30 cellular contexts compared by ENCODE assay signal in genomic region chr18:37315935-37316334, GRCh38.
"Had no signal": no experiment of that assay in that cellular context is flagged by ENCODE, and none has a peak within 500 bp of the region (broad histone marks: within the 10 kb centered on the region; RNA-seq: fewer than 3 reads in every experiment).

No MANE protein-coding gene starts in this region.

- H3K36me3 ChIP-seq: adrenal gland, brain microvascular endothelial cell, breast epithelium had no signal

- DNase-seq: activated B cell treated with CpG ODN at 0.5 μM for 24 hours; activated CD4-positive, alpha-beta memory T cell treated with anti-CD3 and anti-CD28 coated beads for 36 hours; activated CD4-positive, alpha-beta T cell treated with anti-CD3 and anti-CD28 coated beads for 4 hours; activated CD4-positive, alpha-beta T cell treated with anti-CD3 and anti-CD28 coated beads, Interleukin-2, amount 10 ng/mL, durations not matched to agents 24 days and 14 days; activated CD4-positive, alpha-beta T cell treated with anti-CD3 and anti-CD28 coated beads, Interleukin-2, amount 50 U/mL, for 1 hour; activated CD4-positive, alpha-beta T cell treated with anti-CD3 and anti-CD28 coated beads, Interleukin-2, amount 50 U/mL, for 4 hours; activated CD4-positive, CD25-positive, alpha-beta regulatory T cell treated with anti-CD3 and anti-CD28 coated beads, Interleukin-2, amount 50 U/mL, for 72 hours; activated CD8-positive, alpha-beta memory T cell treated with anti-CD3 and anti-CD28 coated beads, Interleukin-2, amount 50 U/mL, for 4 hours; activated CD8-positive, alpha-beta T cell treated with anti-CD3 and anti-CD28 coated beads for 36 hours; activated effector memory CD4-positive, alpha-beta T cell treated with anti-CD3 and anti-CD28 coated beads, Interleukin-2, amount 50 U/mL, for 16 hours; activated gamma-delta T cell treated with Interleukin-2 at 50 U/mL for 16 hours; activated naive CD4-positive, alpha-beta T cell treated with anti-CD3 and anti-CD28 coated beads for 36 hours; activated naive CD4-positive, alpha-beta T cell treated with anti-CD3 and anti-CD28 coated beads, Interleukin-2, amount 50 U/mL, for 16 hours; activated naive CD8-positive, alpha-beta T cell treated with anti-CD3 and anti-CD28 coated beads for 36 hours; activated T-cell treated with anti-CD3 and anti-CD28 coated beads for 4 hours; activated T-cell treated with anti-CD3 and anti-CD28 coated beads, Interleukin-2, amount 50 U/mL, for 1 hour; activated T-cell treated with anti-CD3 and anti-CD28 coated beads, Interleukin-2, amount 50 U/mL, for 4 hours; activated T-cell treated with anti-CD3 and anti-CD28 coated beads, Interleukin-2, amount 50 U/mL, for 72 hours; adrenal gland; amniotic stem cell; aorta; body of pancreas; brain microvascular endothelial cell; central memory CD4-positive, alpha-beta T cell; T-helper 2 cell; T-helper 9 cell had no signal

- H3K9me3 ChIP-seq: adrenal gland, body of pancreas, breast epithelium had no signal

- H3K27ac ChIP-seq: adrenal gland, body of pancreas, brain microvascular endothelial cell, breast epithelium, VCaP had no signal

- H3K4me1 ChIP-seq: adrenal gland, body of pancreas, breast epithelium had no signal

- ATAC-seq: activated CD8-positive, alpha-beta T cell treated with anti-CD3 and anti-CD28 coated beads for 36 hours; activated naive CD4-positive, alpha-beta T cell treated with anti-CD3 and anti-CD28 coated beads, Interleukin-2, amount 50 U/mL, for 72 hours; activated T-cell treated with anti-CD3 and anti-CD28 coated beads, Interleukin-2, amount 50 U/mL, for 4 hours; activated T-cell treated with anti-CD3 and anti-CD28 coated beads, Interleukin-2, amount 50 U/mL, for 72 hours; activated T-helper 17 cell treated with anti-CD3 and anti-CD28 coated beads, Interleukin-2, amount 50 U/mL, for 72 hours; body of pancreas had no signal

- H3K4me3 ChIP-seq: adrenal gland, body of pancreas, breast epithelium had no signal

- H3K27me3 ChIP-seq: adrenal gland, body of pancreas, brain microvascular endothelial cell, breast epithelium had no signal
